In the genomic region with DNA sequence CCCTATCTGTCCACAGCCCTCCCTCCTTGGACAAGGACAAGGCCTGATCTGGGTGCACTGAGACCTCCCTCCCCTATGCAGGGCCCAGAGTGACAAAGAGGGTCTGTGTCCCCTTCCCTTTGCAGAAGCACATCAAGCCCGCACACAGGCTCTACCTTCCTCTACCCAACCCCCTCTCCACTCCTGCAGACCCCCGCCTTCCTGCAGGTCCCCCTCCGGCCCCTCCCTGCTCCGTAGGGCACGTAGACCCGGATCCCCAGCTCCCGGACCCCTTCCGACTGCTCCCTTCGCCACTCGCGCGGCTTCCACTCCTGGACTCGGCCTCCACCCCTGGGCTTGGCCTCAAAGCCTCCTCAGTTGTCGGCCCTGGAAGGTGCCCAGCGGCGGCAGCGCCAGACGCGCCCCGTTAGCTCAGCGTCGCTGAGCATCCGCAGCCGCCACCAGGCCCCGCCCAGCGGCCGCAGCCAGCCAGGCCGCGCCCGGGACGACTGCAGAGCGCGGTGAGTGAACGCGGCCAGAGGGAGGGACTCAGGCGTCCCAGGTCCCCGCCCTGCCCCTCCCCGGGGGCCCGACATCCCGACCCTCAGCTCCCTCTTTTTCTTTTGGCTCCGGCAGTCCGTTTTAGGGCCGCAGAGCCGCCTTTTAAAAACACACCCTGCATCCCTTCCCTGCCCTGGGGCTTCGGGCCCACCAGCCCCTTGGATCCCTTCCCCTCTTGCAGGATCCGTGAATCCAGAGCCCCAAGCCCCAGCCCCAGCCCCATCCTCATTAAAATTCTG, we compare ENCODE assay signal across 8 cellular contexts. TPM values are rescaled to one million over a fixed set of nuclear protein-coding genes. Genes with fewer than 3 reads are reported as not detected.
A peak's percentile ranks its signal among the peaks of the same experiment; 100 is the strongest.
DNase-seq lines count a peak whose midpoint lies in the region; ATAC-seq and TF ChIP-seq lines count a peak whose summit lies in the region.

No MANE protein-coding gene starts in this region.

- H2AFZ ChIP-seq in neural cell (ENCODE audit: low read depth, low read length): peak overlapping the region; percentile 90

- H3K9me2 ChIP-seq in neural cell (ENCODE audit: insufficient read depth, low read length): no peaks in the 10 kb centered on the region

- H3K4me2 ChIP-seq in neural cell (ENCODE audit: low read length): peak overlapping the region; percentile 79

- 1 to 2% methylated on average over 24 to 30 of the region's 46 CpGs for WGBS in tibial nerve, 2 donors

- TF ChIP-seq POLR2A in GM18505 (IDR thresholded peaks at IDR 0.05; ENCODE audit: borderline replicate concordance, extremely low read depth, insufficient read depth, insufficient read length) (peak; percentile 52), tibial nerve (IDR thresholded peaks at IDR 0.05) (no peak)

- H3K36me3 ChIP-seq in neural cell (ENCODE audit: insufficient read depth, low read length) (no peaks in the 10 kb centered on the region), tibial nerve (no peaks in the 10 kb centered on the region)

- no peaks in the 10 kb centered on the region for H3F3A ChIP-seq in neural cell (ENCODE audit: insufficient read depth, low read length, poor library complexity, severe bottlenecking)

- peak overlapping the region; percentile 91 for H3K4me3 Mint-ChIP-seq in glutamatergic neuron (ENCODE audit: unreplicated experiment)

- peak overlapping the region; percentile 87 for H3K9ac ChIP-seq in neural cell (ENCODE audit: low read length)

- no peak for ATAC-seq in GM18505 (IDR thresholded peaks at IDR 0.05; ENCODE audit: unreplicated experiment)
- peak; percentile 21 to 33 for ATAC-seq in activated naive CD4-positive, alpha-beta T cell treated with anti-CD3 and anti-CD28 coated beads, Interleukin-2, amount 50 U/mL, for 72 hours

- H3K79me2 ChIP-seq in neural cell (replicated peaks; ENCODE audit: insufficient read depth, low read length): peaks cover 11% of the 10 kb centered on the region

- TF ChIP-seq EP300 in neural cell (conservative IDR thresholded peaks at IDR 0.05; ENCODE audit: poor library complexity, severe bottlenecking): peak; percentile 41
- no peak for TF ChIP-seq EP300 in tibial nerve (IDR thresholded peaks at IDR 0.05)

- TF ChIP-seq CTCF in glutamatergic neuron (IDR thresholded peaks at IDR 0.05; ENCODE audit: partially characterized antibody, unreplicated experiment): no peak
- TF ChIP-seq CTCF in neural cell (IDR thresholded peaks at IDR 0.05; ENCODE audit: poor library complexity, severe bottlenecking): no peak
- TF ChIP-seq CTCF in tibial nerve (IDR thresholded peaks at IDR 0.05): peak in 1 of 5 experiments; percentile 20

- peaks cover 0 to 47% (median 21%) of the 10 kb centered on the region in 4 donors for H3K4me1 ChIP-seq in tibial nerve

- TF ChIP-seq RAD21 in neural cell (conservative IDR thresholded peaks at IDR 0.05): no peak

- DNase-seq in RPMI8226 (peak; percentile 83), glutamatergic neuron (peak; percentile 82), tibial nerve (ENCODE audit: low spot score in 2 of 2) (peak in 1 of 2 donors; percentile 61), NCI-H524 treated with DMSO at 0.1 percent for 48 hours (lab: John Stamatoyannopoulos, UW) (no peak), KG1 (lab: John Stamatoyannopoulos, UW) (no peak)
- peak; percentile 70 to 72 for DNase-seq in activated naive CD4-positive, alpha-beta T cell treated with anti-CD3 and anti-CD28 coated beads, Interleukin-2, amount 50 U/mL, for 72 hours (ENCODE audit: low spot score in 2 of 2)

- peaks cover 5 to 14% of the 10 kb centered on the region in 2 donors for H3K36me3 Mint-ChIP-seq in activated naive CD4-positive, alpha-beta T cell treated with anti-CD3 and anti-CD28 coated beads, Interleukin-2, amount 50 U/mL, for 72 hours
- H3K36me3 Mint-ChIP-seq in glutamatergic neuron (ENCODE audit: unreplicated experiment): no peaks in the 10 kb centered on the region

- H3K27me3 ChIP-seq in neural cell (ENCODE audit: insufficient read depth, low read depth, low read length) (no peaks in the 10 kb centered on the region), tibial nerve (no peaks in the 10 kb centered on the region)

- H3K27ac ChIP-seq in neural cell (ENCODE audit: low read length) (peak overlapping the region; percentile 85), tibial nerve (peak overlapping the region in 3 of 4 donors; percentile 95 to 97 (median 96))

- H3K4me3 ChIP-seq in neural cell (ENCODE audit: low read length) (peak overlapping the region; percentile 88), tibial nerve (peak overlapping the region; percentile 70 to 83 (median 75))

- peaks cover 14% of the 10 kb centered on the region for H4K20me1 ChIP-seq in neural cell (ENCODE audit: insufficient read depth)

- H3K9me3 ChIP-seq in neural cell (ENCODE audit: low read length): no peaks in the 10 kb centered on the region
- no peaks in the 10 kb centered on the region for H3K9me3 ChIP-seq in tibial nerve

- H3K27me3 Mint-ChIP-seq in glutamatergic neuron (ENCODE audit: unreplicated experiment): peaks cover 12% of the 10 kb centered on the region

- no peaks in the 10 kb centered on the region for H3K9me3 Mint-ChIP-seq in activated naive CD4-positive, alpha-beta T cell treated with anti-CD3 and anti-CD28 coated beads, Interleukin-2, amount 50 U/mL, for 72 hours
- H3K9me3 Mint-ChIP-seq in glutamatergic neuron (ENCODE audit: unreplicated experiment): peaks cover 10% of the 10 kb centered on the region

- H3K27ac Mint-ChIP-seq in activated naive CD4-positive, alpha-beta T cell treated with anti-CD3 and anti-CD28 coated beads, Interleukin-2, amount 50 U/mL, for 72 hours: peak overlapping the region; percentile 98
- H3K27ac Mint-ChIP-seq in glutamatergic neuron (ENCODE audit: unreplicated experiment): peak overlapping the region; percentile 99

- peaks cover 2% of the 10 kb centered on the region for H3K4me1 Mint-ChIP-seq in glutamatergic neuron (ENCODE audit: low read depth, unreplicated experiment)

TF ChIP-seq in neural cell, 6 proteins besides CTCF, POLR2A, EP300 and RAD21:
- TF ChIP-seq POLR2AphosphoS5 (IDR thresholded peaks at IDR 0.05): peak; percentile 79
- TF ChIP-seq, protein P1, sequence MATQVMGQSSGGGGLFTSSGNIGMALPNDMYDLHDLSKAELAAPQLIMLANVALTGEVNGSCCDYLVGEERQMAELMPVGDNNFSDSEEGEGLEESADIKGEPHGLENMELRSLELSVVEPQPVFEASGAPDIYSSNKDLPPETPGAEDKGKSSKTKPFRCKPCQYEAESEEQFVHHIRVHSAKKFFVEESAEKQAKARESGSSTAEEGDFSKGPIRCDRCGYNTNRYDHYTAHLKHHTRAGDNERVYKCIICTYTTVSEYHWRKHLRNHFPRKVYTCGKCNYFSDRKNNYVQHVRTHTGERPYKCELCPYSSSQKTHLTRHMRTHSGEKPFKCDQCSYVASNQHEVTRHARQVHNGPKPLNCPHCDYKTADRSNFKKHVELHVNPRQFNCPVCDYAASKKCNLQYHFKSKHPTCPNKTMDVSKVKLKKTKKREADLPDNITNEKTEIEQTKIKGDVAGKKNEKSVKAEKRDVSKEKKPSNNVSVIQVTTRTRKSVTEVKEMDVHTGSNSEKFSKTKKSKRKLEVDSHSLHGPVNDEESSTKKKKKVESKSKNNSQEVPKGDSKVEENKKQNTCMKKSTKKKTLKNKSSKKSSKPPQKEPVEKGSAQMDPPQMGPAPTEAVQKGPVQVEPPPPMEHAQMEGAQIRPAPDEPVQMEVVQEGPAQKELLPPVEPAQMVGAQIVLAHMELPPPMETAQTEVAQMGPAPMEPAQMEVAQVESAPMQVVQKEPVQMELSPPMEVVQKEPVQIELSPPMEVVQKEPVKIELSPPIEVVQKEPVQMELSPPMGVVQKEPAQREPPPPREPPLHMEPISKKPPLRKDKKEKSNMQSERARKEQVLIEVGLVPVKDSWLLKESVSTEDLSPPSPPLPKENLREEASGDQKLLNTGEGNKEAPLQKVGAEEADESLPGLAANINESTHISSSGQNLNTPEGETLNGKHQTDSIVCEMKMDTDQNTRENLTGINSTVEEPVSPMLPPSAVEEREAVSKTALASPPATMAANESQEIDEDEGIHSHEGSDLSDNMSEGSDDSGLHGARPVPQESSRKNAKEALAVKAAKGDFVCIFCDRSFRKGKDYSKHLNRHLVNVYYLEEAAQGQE (IDR thresholded peaks at IDR 0.05; ENCODE audit: borderline replicate concordance): peak; percentile 92
- TF ChIP-seq MXI1 (conservative IDR thresholded peaks at IDR 0.05; ENCODE audit: poor library complexity, severe bottlenecking): peak; percentile 26
- TF ChIP-seq EZH2 (IDR thresholded peaks at IDR 0.05; ENCODE audit: borderline replicate concordance, insufficient read depth, low read length, poor library complexity, severe bottlenecking): no peak
- TF ChIP-seq TAF1 (IDR thresholded peaks at IDR 0.05; ENCODE audit: low read depth): peak; percentile 92

RNA-seq across cellular contexts. Expression of a gene that starts 1.6 kb away (rescaled TPM):
- 10 to 100 TPM; 33.1 to 89.8 TPM for total RNA-seq in activated naive CD4-positive, alpha-beta T cell treated with anti-CD3 and anti-CD28 coated beads, Interleukin-2, amount 50 U/mL, for 72 hours
- 61.5 TPM for total RNA-seq in glutamatergic neuron (ENCODE audit: unreplicated experiment)
- 2.5 and 4.5 TPM in 2 replicates for polyA plus RNA-seq in neural cell
- polyA minus RNA-seq in neural cell: 5.1 and 6.5 TPM in 2 replicates
- 10 to 100 TPM; 27.3 to 37.7 (median 31.9) TPM for total RNA-seq in tibial nerve

RNA-seq across cellular contexts. Expression of a gene that starts 15.9 kb away (rescaled TPM):
- total RNA-seq in activated naive CD4-positive, alpha-beta T cell treated with anti-CD3 and anti-CD28 coated beads, Interleukin-2, amount 50 U/mL, for 72 hours: under 1 TPM in 1 of 2 donors, not detected in 1; 0.10 TPM
- total RNA-seq in glutamatergic neuron (ENCODE audit: unreplicated experiment) (33.1 TPM), tibial nerve (not detected)
- polyA plus RNA-seq in neural cell: 0.99 and 2.2 TPM in 2 replicates
- 3.0 and 5.4 TPM in 2 replicates for polyA minus RNA-seq in neural cell

RNA-seq across cellular contexts. Expression of a gene that starts 42.0 kb away (rescaled TPM):
- not detected for total RNA-seq in activated naive CD4-positive, alpha-beta T cell treated with anti-CD3 and anti-CD28 coated beads, Interleukin-2, amount 50 U/mL, for 72 hours
- total RNA-seq in glutamatergic neuron (ENCODE audit: unreplicated experiment) (0.12 TPM), tibial nerve (1 to 10 TPM in 2 of 4 donors, under 1 TPM in 2; 0.42 to 2.9 (median 1.2) TPM)
- polyA plus RNA-seq in neural cell: not detected in 2 replicates
- not detected in 2 replicates for polyA minus RNA-seq in neural cell

RNA-seq across cellular contexts. Expression of a gene that starts 43.0 kb away (rescaled TPM):
- total RNA-seq in activated naive CD4-positive, alpha-beta T cell treated with anti-CD3 and anti-CD28 coated beads, Interleukin-2, amount 50 U/mL, for 72 hours: not detected
- 60.4 TPM for total RNA-seq in glutamatergic neuron (ENCODE audit: unreplicated experiment)
- polyA plus RNA-seq in neural cell: 27.8 and 37.0 TPM in 2 replicates
- 25.4 and 29.2 TPM in 2 replicates for polyA minus RNA-seq in neural cell
- not detected for total RNA-seq in tibial nerve

Comparison
In these comparisons a context has a peak if more than half of its experiments do, and no peak if none do; other contexts are left out.
1. DNase-seq: peak in RPMI8226 (single experiment), activated naive CD4-positive, alpha-beta T cell treated with anti-CD3 and anti-CD28 coated beads, Interleukin-2, amount 50 U/mL, for 72 hours (2 of 2) and glutamatergic neuron (single experiment); none in NCI-H524 treated with DMSO at 0.1 percent for 48 hours (single experiment) and KG1 (single experiment).
2. RNA of a gene that starts 15.9 kb away (total RNA-seq): 33.1 TPM in glutamatergic neuron (single experiment); 0.10 TPM in activated naive CD4-positive, alpha-beta T cell treated with anti-CD3 and anti-CD28 coated beads, Interleukin-2, amount 50 U/mL, for 72 hours and not detected in tibial nerve; every median in the first group is over 10 times any median in the second.